In the genomic region with DNA sequence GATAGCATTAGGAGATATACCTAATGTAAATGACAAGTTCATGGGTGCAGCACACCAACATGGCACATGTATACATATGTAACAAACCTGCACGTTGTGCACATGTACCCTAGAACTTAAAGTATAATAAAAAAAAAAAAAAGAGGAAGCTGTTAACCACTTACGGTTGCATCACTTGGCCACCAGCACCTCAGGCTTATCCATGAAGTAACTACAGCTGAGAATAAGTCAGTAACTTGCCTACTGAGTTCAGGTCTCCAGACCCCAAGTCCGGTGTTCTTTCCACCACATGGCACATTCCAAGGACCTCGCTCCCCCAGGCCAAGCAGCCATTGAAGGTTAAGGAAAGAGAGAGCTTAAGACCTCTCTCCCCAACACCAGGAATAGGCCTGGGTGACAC, we compare ENCODE assay signal across 1 cellular context. TPM values are rescaled to one million over a fixed set of nuclear protein-coding genes. Genes with fewer than 3 reads are reported as not detected.
"Had no signal": no experiment of that assay in that cellular context is flagged by ENCODE, and none has a peak within 500 bp of the region (broad histone marks: within the 10 kb centered on the region; RNA-seq: fewer than 3 reads in every experiment).

No MANE protein-coding gene starts in this region.

RNA-seq across cellular contexts. Expression of a gene that starts 7.8 kb away (rescaled TPM):
- polyA plus RNA-seq: keratinocyte had no signal
